7 cellular contexts compared by ENCODE assay signal in the genomic region with DNA sequence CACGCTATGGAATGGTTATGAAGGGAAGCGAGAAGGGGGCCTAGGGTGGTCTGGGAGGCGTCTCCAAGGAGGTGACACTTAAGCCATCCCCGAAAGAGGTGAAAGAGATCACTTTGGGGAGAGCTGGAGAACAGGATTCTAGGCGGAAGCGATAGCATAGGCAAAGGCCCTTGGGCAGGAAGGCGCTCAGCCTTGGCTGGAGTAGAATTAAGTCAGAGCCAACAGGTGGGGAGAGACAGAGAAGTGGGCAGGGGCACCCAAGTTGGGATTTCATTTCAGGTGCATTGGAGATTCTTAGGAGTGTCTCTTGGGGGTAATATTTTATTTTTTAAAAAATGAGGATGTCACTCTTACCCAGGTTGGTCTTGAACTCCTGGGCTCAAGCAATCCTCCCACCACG. TPM values are rescaled to one million over a fixed set of nuclear protein-coding genes. Genes with fewer than 3 reads are reported as not detected.
DNase-seq lines count a peak whose midpoint lies in the region; ATAC-seq and TF ChIP-seq lines count a peak whose summit lies in the region.
"Had no signal": no experiment of that assay in that cellular context is flagged by ENCODE, and none has a peak within 500 bp of the region (broad histone marks: within the 10 kb centered on the region; RNA-seq: fewer than 3 reads in every experiment).

No MANE protein-coding gene starts in this region.

- H3K36me3 ChIP-seq in CD4-positive, alpha-beta memory T cell (ENCODE audit: insufficient read depth, low read length), result peaks cover 15% of the 10 kb centered on the region
- H3K36me3 ChIP-seq in RWPE2 (ENCODE audit: low read depth), result peaks cover 24% of the 10 kb centered on the region
- peaks cover 3 to 17% of the 10 kb centered on the region in 2 donors for H3K36me3 ChIP-seq in mucosa of rectum (ENCODE audit: control insufficient read depth in 2 of 2, insufficient read depth in 2 of 2, low read length in 2 of 2)

- H3K4me1 ChIP-seq in CD4-positive, alpha-beta memory T cell (ENCODE audit: insufficient read depth, low read length), result peaks cover 20% of the 10 kb centered on the region
- H3K4me1 ChIP-seq in RWPE2 (ENCODE audit: insufficient read depth, poor library complexity, severe bottlenecking), result no peaks in the 10 kb centered on the region
- H3K4me1 ChIP-seq in mucosa of rectum (ENCODE audit: control insufficient read depth in 2 of 2, insufficient read depth in 2 of 2, low read length in 2 of 2), result peaks cover 9 to 15% of the 10 kb centered on the region in 2 donors

- H3K27me3 Mint-ChIP-seq in CD4-positive, alpha-beta memory T cell, result peaks cover 0 to 5% of the 10 kb centered on the region in 2 donors

- no peak for TF ChIP-seq CTCF in RWPE2 (IDR thresholded peaks at IDR 0.05; ENCODE audit: poor library complexity, severe bottlenecking)

- POLR2A ChIA-PET in CD4-positive, alpha-beta memory T cell (lab: Charles Lee; ENCODE audit: partially characterized antibody), result interaction anchor here (1.3 to 8.6 kb wide), 5 partner anchors 10 to 213 kb away, joined by 3 to 57 read pairs (median 8); partner anchors contain the start of genes GIPR, QPCTL and SNRPD2

- peaks cover 11 to 30% (median 16%) of the 10 kb centered on the region in 4 donors for H3K4me1 Mint-ChIP-seq in CD4-positive, alpha-beta memory T cell

- no peaks in the 10 kb centered on the region for H3K9me3 ChIP-seq in CD4-positive, alpha-beta memory T cell (ENCODE audit: control insufficient read depth in 1 of 2, low read length in 2 of 2)
- H3K9me3 ChIP-seq in RWPE2 (ENCODE audit: severe bottlenecking), result no peaks in the 10 kb centered on the region
- H3K9me3 ChIP-seq in mucosa of rectum (ENCODE audit: control insufficient read depth in 2 of 2, low read length in 2 of 2), result no peaks in the 10 kb centered on the region

- CTCF ChIA-PET in CD4-positive, alpha-beta memory T cell (lab: Charles Lee; ENCODE audit: partially characterized antibody), result interaction anchor here (0.8 to 7.8 kb wide), 5 partner anchors 10 to 87 kb away, joined by 3 to 110 read pairs (median 3); partner anchors contain the start of genes QPCTL, SIX5 and SNRPD2

- no peaks in the 10 kb centered on the region for H3K9me3 Mint-ChIP-seq in CD4-positive, alpha-beta memory T cell
- H3K9me3 Mint-ChIP-seq: stimulated activated naive CD8-positive, alpha-beta T cell treated with anti-CD3 and anti-CD28 coated beads, Interleukin-15, Interleukin-2, amounts not matched to agents 100 ng/mL and 50 ng/mL, for 24 hours had no signal

- no peak for DNase-seq in CD4-positive, alpha-beta memory T cell
- DNase-seq in RWPE2 (ENCODE audit: low spot score) (no peak), G401 (ENCODE audit: low spot score) (no peak), amniotic stem cell (lab: John Stamatoyannopoulos, UW) (no peak)

- in situ Hi-C loops in G401 (cut with HindIII; ENCODE audit: low sequenced_read_pairs), result no loop called here

- peak overlapping the region; percentile 35 for H3K27ac ChIP-seq in CD4-positive, alpha-beta memory T cell (ENCODE audit: low read depth, low read length)
- H3K27ac ChIP-seq in RWPE2 (ENCODE audit: poor library complexity, severe bottlenecking), result peak overlapping the region; percentile 25
- peak overlapping the region; percentile 77 to 81 for H3K27ac ChIP-seq in mucosa of rectum (ENCODE audit: low read depth in 2 of 2, low read length in 2 of 2)

- peak overlapping the region in 4 of 8 donors; percentile 6 to 78 (median 43) for H3K4me3 Mint-ChIP-seq in CD4-positive, alpha-beta memory T cell

- ATAC-seq in RWPE2 (ENCODE audit: low read depth) (no peak), GM21825 (IDR thresholded peaks at IDR 0.05; ENCODE audit: unreplicated experiment) (no peak)

- no peaks in the 10 kb centered on the region for H3K27me3 ChIP-seq in CD4-positive, alpha-beta memory T cell (ENCODE audit: insufficient read depth, low read length)
- no peaks in the 10 kb centered on the region for H3K27me3 ChIP-seq in RWPE2 (ENCODE audit: insufficient read depth, poor library complexity, severe bottlenecking)
- H3K27me3 ChIP-seq in mucosa of rectum (ENCODE audit: control insufficient read depth in 2 of 2, insufficient read depth in 2 of 2, low read length in 2 of 2), result peaks cover 0 to 5% of the 10 kb centered on the region in 2 donors

- peaks cover 13 to 30% of the 10 kb centered on the region in 2 donors for H3K36me3 Mint-ChIP-seq in CD4-positive, alpha-beta memory T cell

- intact Hi-C loops in CD4-positive, alpha-beta memory T cell (cut with micrococcal nuclease), result loop anchor here (5.0 kb wide), 1 partner anchor 35 kb away; no protein-coding TSS in a partner anchor

- H3K9ac ChIP-seq in mucosa of rectum (ENCODE audit: low read depth in 1 of 2, low read length in 2 of 2), result peak overlapping the region; percentile 47 to 70

- peak overlapping the region in 1 of 2 donors; percentile 31 for H3K4me3 ChIP-seq in CD4-positive, alpha-beta memory T cell (ENCODE audit: low read length in 2 of 2)
- H3K4me3 ChIP-seq in RWPE2 (ENCODE audit: severe bottlenecking) (no peak overlapping the region), mucosa of rectum (ENCODE audit: low read length in 2 of 2) (peak overlapping the region; percentile 43 to 63)

- H3K27ac Mint-ChIP-seq in CD4-positive, alpha-beta memory T cell, result peak overlapping the region in 5 of 7 donors; percentile 27 to 88 (median 73)

RNA-seq across cellular contexts. Expression of gene SNRPD2, which starts 9.6 kb away (rescaled TPM):
- total RNA-seq in CD4-positive, alpha-beta memory T cell, result 100 to 1,000 TPM; 380 to 406 TPM
- 1,000 to 10,000 TPM in 1 of 2 donors, 100 to 1,000 TPM in 1; 956 to 1,238 TPM for polyA plus RNA-seq in CD4-positive, alpha-beta memory T cell
- 394 and 514 TPM in 2 replicates for total RNA-seq in G401 (2014; rRNA removed; shearing (Covaris generic))

RNA-seq across cellular contexts. Expression of gene QPCTL, which starts 10.3 kb away (rescaled TPM):
- 10 to 100 TPM; 10.8 to 11.4 TPM for total RNA-seq in CD4-positive, alpha-beta memory T cell
- 1 to 10 TPM in 1 of 2 donors, under 1 TPM in 1; 0.94 to 1.5 TPM for polyA plus RNA-seq in CD4-positive, alpha-beta memory T cell
- total RNA-seq in G401 (2014; rRNA removed; shearing (Covaris generic)), result 28.5 and 32.9 TPM in 2 replicates

RNA-seq across cellular contexts. Expression of gene GIPR, which starts 14.1 kb away (rescaled TPM):
- 1 to 10 TPM; 6.1 to 6.4 TPM for total RNA-seq in CD4-positive, alpha-beta memory T cell
- under 1 TPM in 1 of 2 donors, not detected in 1; 0.12 TPM for polyA plus RNA-seq in CD4-positive, alpha-beta memory T cell
- total RNA-seq in G401 (2014; rRNA removed; shearing (Covaris generic)), result 4.2 and 8.0 TPM in 2 replicates

RNA-seq across cellular contexts. Expression of gene EML2, which starts 42.9 kb away (rescaled TPM):
- total RNA-seq in CD4-positive, alpha-beta memory T cell, result 10 to 100 TPM; 76.7 to 78.0 TPM
- polyA plus RNA-seq in CD4-positive, alpha-beta memory T cell, result 10 to 100 TPM; 11.0 to 20.8 TPM
- 34.5 and 52.9 TPM in 2 replicates for total RNA-seq in G401 (2014; rRNA removed; shearing (Covaris generic))

RNA-seq across cellular contexts. Expression of gene FBXO46, which starts 48.6 kb away (rescaled TPM):
- total RNA-seq in CD4-positive, alpha-beta memory T cell, result 10 to 100 TPM; 33.1 to 37.3 TPM
- polyA plus RNA-seq in CD4-positive, alpha-beta memory T cell, result 10 to 100 TPM in 1 of 2 donors, 1 to 10 TPM in 1; 3.7 to 17.2 TPM
- total RNA-seq in G401 (2014; rRNA removed; shearing (Covaris generic)), result 15.1 and 29.5 TPM in 2 replicates

Comparison
In these comparisons a context has a peak if more than half of its experiments do, and no peak if none do; other contexts are left out.
1. H3K27ac ChIP-seq: peak in every context shown above with its lines; median percentile 79 in mucosa of rectum; 35 in CD4-positive, alpha-beta memory T cell; 25 in RWPE2.